In genomic region chr17:81719410-81720266, GRCh38 we compare ENCODE assay signal across 14 cellular contexts.
"Had no signal": no experiment of that assay in that cellular context is flagged by ENCODE, and none has a peak within 500 bp of the region (broad histone marks: within the 10 kb centered on the region; RNA-seq: fewer than 3 reads in every experiment).

No MANE protein-coding gene starts in this region.

- DNase-seq: activated CD4-positive, alpha-beta memory T cell treated with anti-CD3 and anti-CD28 coated beads for 36 hours; activated CD4-positive, alpha-beta T cell treated with anti-CD3 and anti-CD28 coated beads for 48 hours; activated effector memory CD4-positive, alpha-beta T cell treated with anti-CD3 and anti-CD28 coated beads, Interleukin-2, amount 50 U/mL, for 16 hours; activated naive CD4-positive, alpha-beta T cell treated with anti-CD3 and anti-CD28 coated beads, Interleukin-2, amount 10 ng/mL, durations not matched to agents 7 days and 5 days; kidney; natural killer cell; stimulated activated CD4-positive, alpha-beta T cell treated with anti-CD3 and anti-CD28 coated beads, Interleukin-4, amount 100 ng/mL, for 24 hours; stimulated activated naive CD4-positive, alpha-beta T cell treated with Interleukin-2 at 50 U/mL for 16 hours; T1000 had no signal

- H3K4me1 Mint-ChIP-seq: natural killer cell had no signal

- H3K36me3 Mint-ChIP-seq: natural killer cell, type B pancreatic cell had no signal

- H3K4me3 Mint-ChIP-seq: activated CD4-positive, alpha-beta memory T cell treated with anti-CD3 and anti-CD28 coated beads for 36 hours; activated naive CD4-positive, alpha-beta T cell treated with anti-CD3 and anti-CD28 coated beads, Interleukin-2, amount 10 ng/mL, durations not matched to agents 7 days and 5 days; natural killer cell; T-helper 1 cell treated with Interleukin-12 subunit alpha and Interleukin-12 subunit beta and Interleukin-4 antibody, amounts not matched to agents 30 μg/mL and 1 μg/mL, for 36 hours; type B pancreatic cell had no signal

- H3K27ac ChIP-seq: coronary artery, neutrophil, thoracic aorta had no signal

- H3K4me3 ChIP-seq: coronary artery, thoracic aorta had no signal

- H3K9me3 Mint-ChIP-seq: activated CD4-positive, alpha-beta memory T cell treated with anti-CD3 and anti-CD28 coated beads for 36 hours; activated naive CD4-positive, alpha-beta T cell treated with anti-CD3 and anti-CD28 coated beads, Interleukin-2, amount 10 ng/mL, durations not matched to agents 7 days and 5 days; natural killer cell; T-helper 1 cell treated with Interleukin-12 subunit alpha and Interleukin-12 subunit beta and Interleukin-4 antibody, amounts not matched to agents 30 μg/mL and 1 μg/mL, for 36 hours; type B pancreatic cell had no signal

- H3K27ac Mint-ChIP-seq: activated CD4-positive, alpha-beta memory T cell treated with anti-CD3 and anti-CD28 coated beads for 36 hours; activated naive CD4-positive, alpha-beta T cell treated with anti-CD3 and anti-CD28 coated beads, Interleukin-2, amount 10 ng/mL, durations not matched to agents 7 days and 5 days; natural killer cell; T-helper 1 cell treated with Interleukin-12 subunit alpha and Interleukin-12 subunit beta and Interleukin-4 antibody, amounts not matched to agents 30 μg/mL and 1 μg/mL, for 36 hours; type B pancreatic cell had no signal

- ATAC-seq: natural killer cell had no signal

- H3K36me3 ChIP-seq: thoracic aorta had no signal

- H3K9me3 ChIP-seq: neutrophil, thoracic aorta had no signal
